In the genomic region with DNA sequence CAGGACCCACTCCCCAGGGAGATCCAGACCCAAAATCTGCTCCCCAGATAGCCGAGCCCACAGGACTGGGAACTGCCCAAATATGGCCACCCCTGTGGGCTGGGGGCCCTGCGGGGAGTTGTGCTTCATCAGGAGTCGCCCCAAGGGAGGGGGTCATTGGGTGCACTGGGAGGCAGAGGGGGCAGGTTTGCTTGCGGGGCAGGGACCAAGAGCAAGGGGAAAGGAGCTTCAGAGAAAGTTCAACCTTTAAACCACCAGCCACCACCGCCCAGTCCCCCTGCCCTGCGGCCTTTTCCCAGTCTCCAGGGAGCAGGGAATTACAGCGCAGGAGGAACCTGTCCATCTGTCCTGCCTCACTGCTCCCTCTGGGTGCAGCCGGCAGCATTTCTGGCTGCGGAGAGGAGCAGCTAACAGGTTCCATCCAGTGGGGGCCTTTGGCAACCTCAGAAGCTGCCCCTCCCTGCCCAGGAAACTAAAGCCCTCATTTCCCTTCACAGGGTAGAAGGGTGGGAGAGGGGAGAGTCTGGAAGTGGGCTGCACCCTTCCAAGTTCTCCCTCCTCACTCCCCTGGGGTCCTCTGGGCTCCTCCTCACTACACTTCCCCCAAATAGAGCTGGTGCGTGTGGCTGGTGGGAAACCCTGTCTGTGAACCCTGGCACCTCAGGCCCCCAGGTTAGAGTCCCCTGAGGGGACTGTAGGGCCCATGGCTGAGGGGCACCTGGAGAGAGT, we compare ENCODE assay signal across 11 cellular contexts. TPM values are rescaled to one million over a fixed set of nuclear protein-coding genes. Genes with fewer than 3 reads are reported as not detected.
DNase-seq lines count a peak whose midpoint lies in the region; FAIRE-seq and TF ChIP-seq lines count a peak whose summit lies in the region.
"Had no signal": no experiment of that assay in that cellular context is flagged by ENCODE, and none has a peak within 500 bp of the region (broad histone marks: within the 10 kb centered on the region; RNA-seq: fewer than 3 reads in every experiment).

No MANE protein-coding gene starts in this region.

- BruUV-seq in OCI-LY7 (replicated peaks; lab: Mats Ljungman, UMichigan) = no TSS peak

- no peak overlapping the region for H2AK5ac ChIP-seq in H9 (ENCODE audit: insufficient read length, low read length)

- no peak overlapping the region for H2BK12ac ChIP-seq in H9 (ENCODE audit: insufficient read length, low read depth, low read length)

- H2BK20ac ChIP-seq in H9 (ENCODE audit: low read depth, low read length, poor library complexity, severe bottlenecking) = no peak overlapping the region

- H3K27me3 ChIP-seq in thymus (ENCODE audit: control insufficient read depth, insufficient read depth) (no peaks in the 10 kb centered on the region), H9 (ENCODE audit: insufficient read depth, low read length) (no peaks in the 10 kb centered on the region)

- H3K4ac ChIP-seq in H9 (ENCODE audit: low read depth, low read length) = no peak overlapping the region

- no peak overlapping the region for H4K91ac ChIP-seq in H9 (ENCODE audit: insufficient read length, low read depth, low read length)

- peaks cover 8% of the 10 kb centered on the region for H3K36me3 Mint-ChIP-seq in activated naive CD4-positive, alpha-beta T cell treated with anti-CD3 and anti-CD28 coated beads, Interleukin-2, amount 10 ng/mL, durations not matched to agents 7 days and 5 days
- H3K36me3 Mint-ChIP-seq in H9 (ENCODE audit: insufficient read depth in 1 of 3, low read depth in 3 of 3) = peaks cover 20 to 31% (median 30%) of the 10 kb centered on the region in 3 experiments; a peak in 6 of 7 replicates

- no peaks in the 10 kb centered on the region for H3K9me3 Mint-ChIP-seq in activated naive CD4-positive, alpha-beta T cell treated with anti-CD3 and anti-CD28 coated beads, Interleukin-2, amount 10 ng/mL, durations not matched to agents 7 days and 5 days
- no peaks in the 10 kb centered on the region for H3K9me3 Mint-ChIP-seq in H9

- FAIRE-seq in kidney (lab: Jason Lieb, UNC) = no peak

- H3K9me3 ChIP-seq in kidney (ENCODE audit: control insufficient read depth in 1 of 2, low read length in 2 of 2) (no peaks in the 10 kb centered on the region), thymus (ENCODE audit: control insufficient read depth) (no peaks in the 10 kb centered on the region), H9 (ENCODE audit: control insufficient read depth, low read depth, low read length) (no peaks in the 10 kb centered on the region), OCI-LY7 (ENCODE audit: low read length) (no peaks in the 10 kb centered on the region)

- no peak overlapping the region for H4K5ac ChIP-seq in H9 (ENCODE audit: insufficient read length, low read depth, low read length)

- H3K36me3 ChIP-seq in kidney (ENCODE audit: control insufficient read depth in 1 of 2, insufficient read depth in 2 of 2, low read length in 2 of 2) = no peaks in the 10 kb centered on the region
- peaks cover 27% of the 10 kb centered on the region for H3K36me3 ChIP-seq in thymus (ENCODE audit: control insufficient read depth, insufficient read depth)
- H3K36me3 ChIP-seq in OCI-LY7 (ENCODE audit: insufficient read depth, low read length) = no peaks in the 10 kb centered on the region

- H3K4me1 ChIP-seq in kidney (ENCODE audit: control insufficient read depth in 1 of 2, insufficient read depth in 1 of 2, low read depth in 1 of 2, low read length in 2 of 2) = peaks cover 0 to 14% of the 10 kb centered on the region in 2 donors
- peaks cover 21% of the 10 kb centered on the region for H3K4me1 ChIP-seq in thymus (ENCODE audit: control insufficient read depth, insufficient read depth, low read length)
- no peaks in the 10 kb centered on the region for H3K4me1 ChIP-seq in H9 (ENCODE audit: insufficient read depth, low read length)
- H3K4me1 ChIP-seq in OCI-LY7 (ENCODE audit: insufficient read depth, low read length, poor library complexity, severe bottlenecking) = no peaks in the 10 kb centered on the region

- H4K8ac ChIP-seq in H9 (replicated peaks; ENCODE audit: insufficient read length, low read depth, low read length) = no peak overlapping the region

- H3K14ac ChIP-seq in H9 (ENCODE audit: insufficient read depth, low read length) = no peak overlapping the region

- H3K23ac ChIP-seq in H9 (ENCODE audit: insufficient read length, low read depth, low read length) = no peak overlapping the region

- H4K20me1 ChIP-seq in H9 (ENCODE audit: control insufficient read depth, insufficient read depth, insufficient read length) = no peaks in the 10 kb centered on the region
- no peaks in the 10 kb centered on the region for H4K20me1 ChIP-seq in OCI-LY7 (ENCODE audit: insufficient read depth, low read length)

- no peak overlapping the region for H3T11ph ChIP-seq in H9 (ENCODE audit: low read length)

- no peak overlapping the region for H2AFZ ChIP-seq in H9 (ENCODE audit: low read length)
- H2AFZ ChIP-seq in OCI-LY7 (ENCODE audit: low read length) = no peak overlapping the region

- H3K79me2 ChIP-seq in H9 (ENCODE audit: insufficient read depth, low read length) (no peaks in the 10 kb centered on the region), OCI-LY7 (ENCODE audit: insufficient read depth, low read depth, low read length) (no peaks in the 10 kb centered on the region)

- no peak overlapping the region for H3K9ac ChIP-seq in kidney (ENCODE audit: low read length in 2 of 2)
- no peak overlapping the region for H3K9ac ChIP-seq in H9 (ENCODE audit: extremely low read depth, insufficient read length, low read length)

- H3K27me3 Mint-ChIP-seq in activated naive CD4-positive, alpha-beta T cell treated with anti-CD3 and anti-CD28 coated beads, Interleukin-2, amount 10 ng/mL, durations not matched to agents 7 days and 5 days = no peaks in the 10 kb centered on the region
- no peaks in the 10 kb centered on the region; the same call in 1 of the 2 replicates for H3K27me3 Mint-ChIP-seq in H9 (ENCODE audit: low read depth)

- POLR2A ChIA-PET in OCI-LY7 (lab: Charles Lee) = no interaction called here

- no peak overlapping the region for H2BK15ac ChIP-seq in H9 (ENCODE audit: low read depth, low read length)

- WGBS in thymus = 82% methylated on average over 10 of the region's 10 CpGs
- no CpG with 5 or more reads among the region's 10 CpGs for WGBS in H9 (ENCODE audit: extremely low coverage, insufficient read length, low lambda C conversion rate)

- no peak overlapping the region for H3K56ac ChIP-seq in H9 (ENCODE audit: insufficient read length, low read depth, low read length)

- H3K23me2 ChIP-seq in H9 (ENCODE audit: insufficient read length, low read depth, low read length, poor library complexity, severe bottlenecking) = no peaks in the 10 kb centered on the region

- DNase-seq in activated CD4-positive, alpha-beta T cell treated with anti-CD3 and anti-CD28 coated beads, Interleukin-2, amount 50 U/mL, for 48 hours = peak; percentile 17 to 26
- no peak for DNase-seq in activated CD4-positive, alpha-beta T cell treated with anti-CD3 and anti-CD28 coated beads, Interleukin-2, amount 50 U/mL, for 4 hours
- peak; percentile 50 for DNase-seq in activated naive CD4-positive, alpha-beta T cell treated with anti-CD3 and anti-CD28 coated beads, Interleukin-2, amount 10 ng/mL, durations not matched to agents 7 days and 5 days
- no peak for DNase-seq in kidney
- no peak for DNase-seq in H9
- no peak for DNase-seq in OCI-LY7 (ENCODE audit: low spot score)
- DNase-seq in NCI-H446 (lab: John Stamatoyannopoulos, UW) = no peak
- DNase-seq: cortex of kidney, NCI-H526 had no signal

- CTCF ChIA-PET in activated naive CD4-positive, alpha-beta T cell treated with anti-CD3 and anti-CD28 coated beads, Interleukin-2, amount 10 ng/mL, durations not matched to agents 7 days and 5 days (lab: Charles Lee) = interaction anchor here (1.1 to 1.4 kb wide), 3 partner anchors 13 to 198 kb away, joined by 3 to 7 read pairs (median 6); a partner anchor contains a TSS
- CTCF ChIA-PET in OCI-LY7 (lab: Charles Lee; ENCODE audit: unreplicated experiment) = no interaction called here

- peak overlapping the region; percentile 96 for H3K27ac Mint-ChIP-seq in activated naive CD4-positive, alpha-beta T cell treated with anti-CD3 and anti-CD28 coated beads, Interleukin-2, amount 10 ng/mL, durations not matched to agents 7 days and 5 days
- peak overlapping the region in 1 of 3 experiments; percentile 40; a peak in 2 of 7 replicates for H3K27ac Mint-ChIP-seq in H9

- H3K4me2 ChIP-seq in H9 (ENCODE audit: insufficient read depth, insufficient read length, low read length) (no peak overlapping the region), OCI-LY7 (ENCODE audit: low read length) (no peak overlapping the region)

- no peak overlapping the region for H3K4me3 ChIP-seq in kidney (ENCODE audit: low read length in 2 of 2)
- H3K4me3 ChIP-seq in thymus (ENCODE audit: low read length) = peak overlapping the region; percentile 45
- no peak overlapping the region for H3K4me3 ChIP-seq in OCI-LY7 (ENCODE audit: low read depth, low read length, poor library complexity, severe bottlenecking)

- H3K4me3 Mint-ChIP-seq in activated naive CD4-positive, alpha-beta T cell treated with anti-CD3 and anti-CD28 coated beads, Interleukin-2, amount 10 ng/mL, durations not matched to agents 7 days and 5 days = peak overlapping the region; percentile 81
- no peak overlapping the region for H3K4me3 Mint-ChIP-seq in H9

- H3K27ac ChIP-seq in kidney (ENCODE audit: low read depth in 2 of 2, low read length in 2 of 2) (peak overlapping the region; percentile 28 to 32), thymus (ENCODE audit: low read depth) (peak overlapping the region; percentile 96), H9 (ENCODE audit: insufficient read length, low read depth, low read length) (no peak overlapping the region), OCI-LY7 (ENCODE audit: low read depth, low read length, poor library complexity, severe bottlenecking) (no peak overlapping the region)
- H3K27ac ChIP-seq: VCaP had no signal

- H2BK120ac ChIP-seq in H9 (ENCODE audit: low read depth, low read length, poor library complexity, severe bottlenecking) = no peak overlapping the region

- TF ChIP-seq CTCF in kidney (IDR thresholded peaks at IDR 0.05; ENCODE audit: borderline replicate concordance, extremely low read depth, insufficient read depth) (no peak), H9 (conservative IDR thresholded peaks at IDR 0.05) (no peak), OCI-LY7 (conservative IDR thresholded peaks at IDR 0.05; ENCODE audit: low read length) (no peak)

- no peaks in the 10 kb centered on the region for H3K79me1 ChIP-seq in H9 (ENCODE audit: insufficient read depth, low read depth, low read length, poor library complexity, severe bottlenecking)

- H3K4me1 Mint-ChIP-seq in activated naive CD4-positive, alpha-beta T cell treated with anti-CD3 and anti-CD28 coated beads, Interleukin-2, amount 10 ng/mL, durations not matched to agents 7 days and 5 days = peaks cover 53% of the 10 kb centered on the region
- peaks cover 21 to 34% of the 10 kb centered on the region in 2 experiments for H3K4me1 Mint-ChIP-seq in H9

- H3K18ac ChIP-seq in H9 (ENCODE audit: insufficient read length, low read depth, low read length) = no peak overlapping the region

- H3K9me2 ChIP-seq in OCI-LY7 (ENCODE audit: insufficient read depth, low read length) = no peaks in the 10 kb centered on the region

- intact Hi-C loops in kidney (cut with DNase I) (no loop called here), OCI-LY7 (cut with micrococcal nuclease; ENCODE audit: unreplicated experiment) (no loop called here)

- no peak overlapping the region for H2BK5ac ChIP-seq in H9 (ENCODE audit: insufficient read length, low read length)

RNA-seq across cellular contexts. Expression of a gene that starts 13.8 kb away (rescaled TPM):
- total RNA-seq in kidney = 1.8 TPM
- 0.49 TPM for polyA plus RNA-seq in kidney (ENCODE audit: insufficient read depth, low read depth, low replicate concordance)
- 2.9 TPM for polyA plus RNA-seq in thymus
- total RNA-seq in H9 (2021) = 46.6 and 46.8 TPM in 2 replicates
- total RNA-seq in OCI-LY7 (2014; rRNA removed; shearing (Covaris generic)) = 115 and 202 TPM in 2 replicates
- total RNA-seq in OCI-LY7 (2022) = 139 and 143 TPM in 2 replicates

RNA-seq across cellular contexts. Expression of a gene that starts 32.6 kb away (rescaled TPM):
- total RNA-seq in kidney (92.3 TPM), H9 (2021) (51.8 and 56.0 TPM in 2 replicates), OCI-LY7 (2022) (62.0 and 63.7 TPM in 2 replicates)
- polyA plus RNA-seq in kidney (ENCODE audit: insufficient read depth, low read depth, low replicate concordance) (51.4 TPM), thymus (36.8 TPM)
- 18.0 and 21.1 TPM in 2 replicates for total RNA-seq in OCI-LY7 (2014; rRNA removed; shearing (Covaris generic))

RNA-seq across cellular contexts. Expression of a gene that starts 55.8 kb away (rescaled TPM):
- total RNA-seq in kidney = 30.2 TPM
- 6.3 TPM for polyA plus RNA-seq in kidney (ENCODE audit: insufficient read depth, low read depth, low replicate concordance)
- 8.4 TPM for polyA plus RNA-seq in thymus
- 116 and 117 TPM in 2 replicates for total RNA-seq in H9 (2021)
- 2.6 and 5.0 TPM in 2 replicates for total RNA-seq in OCI-LY7 (2014; rRNA removed; shearing (Covaris generic))
- 8.1 and 8.2 TPM in 2 replicates for total RNA-seq in OCI-LY7 (2022)

RNA-seq across cellular contexts. Expression of a gene that starts 59.7 kb away (rescaled TPM):
- total RNA-seq in kidney = 28.3 TPM
- 23.3 TPM for polyA plus RNA-seq in kidney (ENCODE audit: insufficient read depth, low read depth, low replicate concordance)
- 43.6 TPM for polyA plus RNA-seq in thymus
- total RNA-seq in H9 (2021) = 104 and 108 TPM in 2 replicates
- total RNA-seq in OCI-LY7 (2014; rRNA removed; shearing (Covaris generic)) = 116 and 128 TPM in 2 replicates
- total RNA-seq in OCI-LY7 (2022) = 124 and 128 TPM in 2 replicates

Comparison
In these comparisons a context has a peak if more than half of its experiments do, and no peak if none do; other contexts are left out.
1. DNase-seq: peak in activated CD4-positive, alpha-beta T cell treated with anti-CD3 and anti-CD28 coated beads, Interleukin-2, amount 50 U/mL, for 48 hours (2 of 2) and activated naive CD4-positive, alpha-beta T cell treated with anti-CD3 and anti-CD28 coated beads, Interleukin-2, amount 10 ng/mL, durations not matched to agents 7 days and 5 days (single experiment); none in activated CD4-positive, alpha-beta T cell treated with anti-CD3 and anti-CD28 coated beads, Interleukin-2, amount 50 U/mL, for 4 hours (0 of 2), kidney (single experiment), H9 (single experiment), OCI-LY7 (single experiment) and NCI-H446 (0 of 2).
2. H3K27ac ChIP-seq: peak in kidney (2 of 2) and thymus (single experiment); none in H9 (single experiment) and OCI-LY7 (single experiment).
3. RNA of a gene that starts 13.8 kb away (total RNA-seq): 115 to 202 TPM in OCI-LY7 and 46.6 to 46.8 TPM in H9; 1.8 TPM in kidney (single experiment); every median in the first group is over 10 times any median in the second.